ENCODE assay signal across 2 cellular contexts in the genomic region with DNA sequence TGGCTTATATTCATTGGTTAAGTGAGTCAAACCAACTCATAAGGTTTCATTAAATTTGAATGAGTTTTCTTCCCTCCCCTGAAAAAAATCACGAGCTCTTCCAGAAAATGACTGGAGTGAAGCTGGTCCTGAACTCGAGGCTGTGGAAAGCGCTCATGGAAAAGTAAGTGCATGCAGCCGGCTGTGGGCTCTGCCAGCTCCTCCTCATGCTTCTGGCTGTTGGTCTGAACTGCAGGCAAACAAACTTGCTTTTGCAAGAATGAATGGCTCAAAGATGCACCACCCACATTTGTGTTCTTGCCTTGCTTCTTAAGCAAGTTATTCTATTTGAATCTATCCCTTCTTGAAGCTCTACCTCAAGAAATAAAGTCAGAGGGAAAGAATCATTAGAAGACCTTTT.
A peak's percentile ranks its signal among the peaks of the same experiment; 100 is the strongest.
TF ChIP-seq lines count a peak whose summit lies in the region.

No MANE protein-coding gene starts in this region.

TF ChIP-seq in A549, 52 proteins besides CTCF, POLR2A, EP300 and RAD21 (continued from another document):
- TF ChIP-seq, protein P1, sequence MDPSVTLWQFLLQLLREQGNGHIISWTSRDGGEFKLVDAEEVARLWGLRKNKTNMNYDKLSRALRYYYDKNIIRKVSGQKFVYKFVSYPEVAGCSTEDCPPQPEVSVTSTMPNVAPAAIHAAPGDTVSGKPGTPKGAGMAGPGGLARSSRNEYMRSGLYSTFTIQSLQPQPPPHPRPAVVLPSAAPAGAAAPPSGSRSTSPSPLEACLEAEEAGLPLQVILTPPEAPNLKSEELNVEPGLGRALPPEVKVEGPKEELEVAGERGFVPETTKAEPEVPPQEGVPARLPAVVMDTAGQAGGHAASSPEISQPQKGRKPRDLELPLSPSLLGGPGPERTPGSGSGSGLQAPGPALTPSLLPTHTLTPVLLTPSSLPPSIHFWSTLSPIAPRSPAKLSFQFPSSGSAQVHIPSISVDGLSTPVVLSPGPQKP (IDR thresholded peaks at IDR 0.05; ENCODE audit: low read depth, low read length), result no peak
- no peak for TF ChIP-seq CHD2 (IDR thresholded peaks at IDR 0.05; ENCODE audit: low read length, partially characterized antibody)
- TF ChIP-seq JUN (IDR thresholded peaks at IDR 0.05), result no peak
TF ChIP-seq in A549: peak in this region for 0.

TF ChIP-seq in HEK293, 187 proteins besides CTCF, POLR2A, EP300 and RAD21 (continued from another document):
- TF ChIP-seq PRDM2 (tag by site-specific recombination; IDR thresholded peaks at IDR 0.05; ENCODE audit: borderline replicate concordance) (no peak), MYNN (tag by site-specific recombination; IDR thresholded peaks at IDR 0.05; ENCODE audit: borderline replicate concordance) (no peak), ZNF404 (tag by site-specific recombination; IDR thresholded peaks at IDR 0.05) (no peak), SP2 (tag by site-specific recombination; IDR thresholded peaks at IDR 0.05) (no peak), ZEB2 (tag by site-specific recombination; IDR thresholded peaks at IDR 0.05) (no peak), ZNF664 (tag by site-specific recombination; IDR thresholded peaks at IDR 0.05) (no peak), ZNF112 (tag by site-specific recombination; IDR thresholded peaks at IDR 0.05) (no peak), ZNF292 (tag by site-specific recombination; IDR thresholded peaks at IDR 0.05; ENCODE audit: borderline replicate concordance, low read depth) (no peak), ZNF544 (tag by site-specific recombination; IDR thresholded peaks at IDR 0.05) (no peak), ZNF791 (tag by site-specific recombination; IDR thresholded peaks at IDR 0.05) (no peak), ZNF555 (tag by site-specific recombination; conservative IDR thresholded peaks at IDR 0.05) (no peak), ZNF311 (tag by site-specific recombination; IDR thresholded peaks at IDR 0.05; ENCODE audit: borderline replicate concordance) (no peak), ZBTB44 (tag by site-specific recombination; IDR thresholded peaks at IDR 0.05) (0 out of 2 replicates have a peak, but pooled peaks have one; percentile 6), PATZ1 (tag by site-specific recombination; IDR thresholded peaks at IDR 0.05) (no peak)
- TF ChIP-seq, protein P2, sequence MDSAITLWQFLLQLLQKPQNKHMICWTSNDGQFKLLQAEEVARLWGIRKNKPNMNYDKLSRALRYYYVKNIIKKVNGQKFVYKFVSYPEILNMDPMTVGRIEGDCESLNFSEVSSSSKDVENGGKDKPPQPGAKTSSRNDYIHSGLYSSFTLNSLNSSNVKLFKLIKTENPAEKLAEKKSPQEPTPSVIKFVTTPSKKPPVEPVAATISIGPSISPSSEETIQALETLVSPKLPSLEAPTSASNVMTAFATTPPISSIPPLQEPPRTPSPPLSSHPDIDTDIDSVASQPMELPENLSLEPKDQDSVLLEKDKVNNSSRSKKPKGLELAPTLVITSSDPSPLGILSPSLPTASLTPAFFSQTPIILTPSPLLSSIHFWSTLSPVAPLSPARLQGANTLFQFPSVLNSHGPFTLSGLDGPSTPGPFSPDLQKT (IDR thresholded peaks at IDR 0.05; ENCODE audit: borderline replicate concordance, low read depth, low read length), result no peak
- TF ChIP-seq, protein P3, sequence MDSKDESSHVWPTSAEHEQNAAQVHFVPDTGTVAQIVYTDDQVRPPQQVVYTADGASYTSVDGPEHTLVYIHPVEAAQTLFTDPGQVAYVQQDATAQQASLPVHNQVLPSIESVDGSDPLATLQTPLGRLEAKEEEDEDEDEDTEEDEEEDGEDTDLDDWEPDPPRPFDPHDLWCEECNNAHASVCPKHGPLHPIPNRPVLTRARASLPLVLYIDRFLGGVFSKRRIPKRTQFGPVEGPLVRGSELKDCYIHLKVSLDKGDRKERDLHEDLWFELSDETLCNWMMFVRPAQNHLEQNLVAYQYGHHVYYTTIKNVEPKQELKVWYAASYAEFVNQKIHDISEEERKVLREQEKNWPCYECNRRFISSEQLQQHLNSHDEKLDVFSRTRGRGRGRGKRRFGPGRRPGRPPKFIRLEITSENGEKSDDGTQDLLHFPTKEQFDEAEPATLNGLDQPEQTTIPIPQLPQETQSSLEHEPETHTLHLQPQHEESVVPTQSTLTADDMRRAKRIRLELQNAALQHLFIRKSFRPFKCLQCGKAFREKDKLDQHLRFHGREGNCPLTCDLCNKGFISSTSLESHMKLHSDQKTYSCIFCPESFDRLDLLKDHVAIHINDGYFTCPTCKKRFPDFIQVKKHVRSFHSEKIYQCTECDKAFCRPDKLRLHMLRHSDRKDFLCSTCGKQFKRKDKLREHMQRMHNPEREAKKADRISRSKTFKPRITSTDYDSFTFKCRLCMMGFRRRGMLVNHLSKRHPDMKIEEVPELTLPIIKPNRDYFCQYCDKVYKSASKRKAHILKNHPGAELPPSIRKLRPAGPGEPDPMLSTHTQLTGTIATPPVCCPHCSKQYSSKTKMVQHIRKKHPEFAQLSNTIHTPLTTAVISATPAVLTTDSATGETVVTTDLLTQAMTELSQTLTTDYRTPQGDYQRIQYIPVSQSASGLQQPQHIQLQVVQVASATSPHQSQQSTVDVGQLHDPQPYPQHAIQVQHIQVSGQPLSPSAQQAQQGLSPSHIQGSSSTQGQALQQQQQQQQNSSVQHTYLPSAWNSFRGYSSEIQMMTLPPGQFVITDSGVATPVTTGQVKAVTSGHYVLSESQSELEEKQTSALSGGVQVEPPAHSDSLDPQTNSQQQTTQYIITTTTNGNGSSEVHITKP (tag by site-specific recombination; IDR thresholded peaks at IDR 0.05), result 0 out of 2 replicates have a peak, but pooled peaks have one; percentile 15
